Comparison of ENCODE assay signal across 19 cellular contexts in genomic region chr6:43828711-43829110, GRCh38. TPM values are rescaled to one million over a fixed set of nuclear protein-coding genes. Genes with fewer than 3 reads are reported as not detected.
DNase-seq lines count a peak whose midpoint lies in the region; ATAC-seq and TF ChIP-seq lines count a peak whose summit lies in the region.
"Had no signal": no experiment of that assay in that cellular context is flagged by ENCODE, and none has a peak within 500 bp of the region (broad histone marks: within the 10 kb centered on the region; RNA-seq: fewer than 3 reads in every experiment).

No MANE protein-coding gene starts in this region.

- no peak overlapping the region for H3K4ac ChIP-seq in mesenchymal stem cell (ENCODE audit: low read depth in 1 of 2, low read length in 2 of 2)

- no peak overlapping the region for H4K8ac ChIP-seq in mesenchymal stem cell (ENCODE audit: low read length)

- H3K9me3 ChIP-seq in mesenchymal stem cell (ENCODE audit: control insufficient read depth, low read length), result no peaks in the 10 kb centered on the region
- H3K9me3 ChIP-seq: ascending aorta, mucosa of descending colon, neutrophil had no signal

- H3K4me3 ChIP-seq in mesenchymal stem cell (ENCODE audit: insufficient read depth in 1 of 2, low read depth in 1 of 2, low read length in 2 of 2), result no peak overlapping the region
- H3K4me3 ChIP-seq: ascending aorta, mucosa of descending colon had no signal

- no peak overlapping the region for H2BK15ac ChIP-seq in mesenchymal stem cell (ENCODE audit: low read depth, poor library complexity, severe bottlenecking)

- H2AK5ac ChIP-seq in mesenchymal stem cell (ENCODE audit: low read length, severe bottlenecking), result no peak overlapping the region

- no peaks in the 10 kb centered on the region for H3K36me3 ChIP-seq in mesenchymal stem cell (ENCODE audit: control insufficient read depth in 1 of 2, insufficient read depth in 2 of 2, low read depth in 1 of 2, low read length in 2 of 2)
- H3K36me3 ChIP-seq: ascending aorta, neutrophil had no signal

- no peak overlapping the region for H3K4me2 ChIP-seq in mesenchymal stem cell (ENCODE audit: low read length, poor library complexity, severe bottlenecking)

- H3K27me3 ChIP-seq in mesenchymal stem cell (ENCODE audit: control insufficient read depth in 1 of 2, insufficient read depth in 1 of 2, low read length in 2 of 2), result peaks cover 11 to 44% of the 10 kb centered on the region in 2 experiments
- H3K27me3 ChIP-seq: ascending aorta, neutrophil had no signal

- peak; percentile 39 for DNase-seq in CD1c-positive myeloid dendritic cell (ENCODE audit: extremely low spot score)
- peak; percentile 24 for DNase-seq in GM20000 (ENCODE audit: low spot score)
- peak; percentile 5 for DNase-seq in NCI-H774 (lab: John Stamatoyannopoulos, UW)
- peak; percentile 1 for DNase-seq in epidermal melanocyte (ENCODE audit: insufficient read length, low spot score)
- no peak for DNase-seq in left lobe of liver (ENCODE audit: low spot score)
- DNase-seq in activated CD4-positive, alpha-beta T cell treated with anti-CD3 and anti-CD28 coated beads, Interleukin-2, amount 50 U/mL, for 4 hours, result no peak
- DNase-seq in mesenchymal stem cell, result no peak
- no peak for DNase-seq in activated CD4-positive, CD25-positive, alpha-beta regulatory T cell treated with anti-CD3 and anti-CD28 coated beads, Interleukin-2, amount 50 U/mL, for 72 hours
- DNase-seq: activated CD4-positive, alpha-beta T cell treated with anti-CD3 and anti-CD28 coated beads, Interleukin-2, amount 10 ng/mL, durations not matched to agents 24 days and 14 days; activated naive CD4-positive, alpha-beta T cell treated with anti-CD3 and anti-CD28 coated beads, Interleukin-2, amount 10 ng/mL, durations not matched to agents 7 days and 5 days; activated T-cell treated with anti-CD3 and anti-CD28 coated beads for 4 hours; COR-L47; hypothalamus; mucosa of descending colon; NCI-H187 treated with DMSO at 0.1 percent for 48 hours; NCI-H524 had no signal

- H3K14ac ChIP-seq in mesenchymal stem cell (ENCODE audit: low read length in 2 of 2), result no peak overlapping the region

- H3K79me1 ChIP-seq in mesenchymal stem cell (replicated peaks; ENCODE audit: low read length, poor library complexity, severe bottlenecking), result no peaks in the 10 kb centered on the region

- H3K4me1 ChIP-seq in mesenchymal stem cell (ENCODE audit: control insufficient read depth, insufficient read depth, low read depth, low read length), result peaks cover 26% of the 10 kb centered on the region
- H3K4me1 ChIP-seq: ascending aorta had no signal

- TF ChIP-seq CTCF in GM20000 (IDR thresholded peaks at IDR 0.05; ENCODE audit: extremely low read depth, missing control alignments), result no peak

- H3K9ac ChIP-seq in mesenchymal stem cell (ENCODE audit: low read length), result no peak overlapping the region

- H2BK5ac ChIP-seq in mesenchymal stem cell (ENCODE audit: low read depth, low read length, poor library complexity, severe bottlenecking), result no peak overlapping the region

- ATAC-seq in left lobe of liver, result no peak
- ATAC-seq: mucosa of descending colon, Panc1 had no signal

- no peak overlapping the region for H2AFZ ChIP-seq in mesenchymal stem cell (ENCODE audit: low read depth, low read length)

- no peak overlapping the region for H3K23ac ChIP-seq in mesenchymal stem cell (ENCODE audit: low read length in 2 of 2)

- H3K27ac ChIP-seq in mesenchymal stem cell (ENCODE audit: low read length, poor library complexity, severe bottlenecking), result no peak overlapping the region
- H3K27ac ChIP-seq: ascending aorta, neutrophil had no signal

- no peak overlapping the region for H4K91ac ChIP-seq in mesenchymal stem cell (ENCODE audit: low read length)

- H3K18ac ChIP-seq in mesenchymal stem cell (ENCODE audit: low read depth in 1 of 2, low read length in 2 of 2), result no peak overlapping the region

- WGBS in mesenchymal stem cell, result 89% methylated on average over 4 of the region's 4 CpGs

- H2BK120ac ChIP-seq in mesenchymal stem cell (ENCODE audit: low read depth, low read length), result no peak overlapping the region

- no peak overlapping the region for H2BK12ac ChIP-seq in mesenchymal stem cell (ENCODE audit: low read length in 2 of 2)

RNA-seq across cellular contexts. Expression of gene VEGFA, which starts 58.7 kb away (rescaled TPM):
- total RNA-seq in left lobe of liver, result 135 TPM
- 94.9 TPM for polyA plus RNA-seq in mesenchymal stem cell (2013, experiment 1 of 2)
- 89.3 TPM for polyA plus RNA-seq in mesenchymal stem cell (2013, experiment 2 of 2)

Comparison
In these comparisons a context has a peak if more than half of its experiments do, and no peak if none do; other contexts are left out.
1. DNase-seq: peak in CD1c-positive myeloid dendritic cell (single experiment), GM20000 (single experiment), NCI-H774 (single experiment) and epidermal melanocyte (single experiment); none in left lobe of liver (single experiment), activated CD4-positive, alpha-beta T cell treated with anti-CD3 and anti-CD28 coated beads, Interleukin-2, amount 50 U/mL, for 4 hours (0 of 2), mesenchymal stem cell (single experiment) and activated CD4-positive, CD25-positive, alpha-beta regulatory T cell treated with anti-CD3 and anti-CD28 coated beads, Interleukin-2, amount 50 U/mL, for 72 hours (single experiment).